In the genomic region with DNA sequence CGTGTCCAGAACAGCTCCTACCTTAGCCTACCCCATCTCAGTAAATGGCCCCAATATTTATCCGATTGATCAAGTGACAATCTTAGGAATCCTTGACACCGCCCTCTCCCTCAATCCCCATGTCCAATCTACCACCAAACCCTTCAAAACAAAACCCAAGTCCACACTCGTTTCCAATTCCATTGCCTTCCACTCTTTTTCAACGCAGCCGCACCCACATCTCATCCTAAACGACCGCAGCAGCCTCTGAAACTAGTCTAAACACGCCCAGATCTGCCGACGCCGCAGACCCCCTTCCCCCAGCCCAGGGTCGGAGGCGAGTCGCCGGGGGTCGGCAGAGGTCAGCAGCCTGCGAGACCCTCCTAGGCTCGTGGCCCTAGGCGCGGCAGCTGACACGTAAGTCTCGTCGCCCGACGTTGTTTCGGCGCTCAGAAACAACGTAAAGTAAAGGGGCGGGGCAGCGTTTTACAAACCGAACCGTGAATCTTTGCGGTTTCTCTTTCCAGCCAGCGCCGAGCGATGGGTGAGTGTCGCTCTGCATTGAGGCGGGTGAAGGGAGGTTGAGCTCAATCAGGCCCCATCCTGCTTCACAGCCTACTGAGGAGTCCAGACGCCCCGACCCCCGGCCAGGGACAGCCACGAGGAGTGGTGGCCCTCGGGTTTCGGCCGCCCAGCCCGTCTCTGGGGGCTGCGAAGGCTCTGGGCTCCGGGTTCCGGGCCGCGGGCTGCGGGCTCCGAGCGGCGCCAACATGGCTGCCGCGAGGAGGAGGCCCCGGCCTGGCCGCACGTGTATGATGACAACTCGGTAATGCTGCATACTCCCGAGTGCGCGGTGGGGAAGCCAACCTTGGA, we compare ENCODE assay signal across 8 cellular contexts. TPM values are rescaled to one million over a fixed set of nuclear protein-coding genes. Genes with fewer than 3 reads are reported as not detected.
DNase-seq lines count a peak whose midpoint lies in the region; ATAC-seq and TF ChIP-seq lines count a peak whose summit lies in the region.

A gene (plus strand): TSS at position 463 of the 852 bp plus-strand sequence. CDS start 57 bp downstream, at position 520.

- H3K4me3 ChIP-seq in GM23338, result peak within 1 kb of the TSS; percentile 99

- peaks cover 43% of the 10 kb centered on the region for H3K79me2 ChIP-seq in GM23338 (replicated peaks; ENCODE audit: insufficient read depth)

- peak within 1 kb of the TSS; percentile 100 for H3K4me2 ChIP-seq in GM23338

- intact Hi-C loops in natural killer cell (cut with micrococcal nuclease), result loop anchor here (2.0 to 5.0 kb wide), 4 partner anchors 37 to 912 kb away; a partner anchor contains a TSS

- H3K9me3 Mint-ChIP-seq in GM23338 (no peaks in the 10 kb centered on the region; the same call in 2 of the 3 replicates), natural killer cell (no peaks in the 10 kb centered on the region)
- no peaks in the 10 kb centered on the region for H3K9me3 Mint-ChIP-seq in activated T-helper 17 cell treated with anti-CD3 and anti-CD28 coated beads, Interleukin-2, amount 50 U/mL, for 72 hours

- peaks cover 15% of the 10 kb centered on the region for H3K4me1 ChIP-seq in GM23338 (ENCODE audit: insufficient read depth)

- ATAC-seq in GM23338 (peak; percentile 85), natural killer cell (peak; percentile 83 to 89 (median 86))
- peak; percentile 87 for ATAC-seq in activated T-helper 17 cell treated with anti-CD3 and anti-CD28 coated beads, Interleukin-2, amount 50 U/mL, for 72 hours (replicated peaks)

- DNase-seq in EH (ENCODE audit: low read depth) (peak; percentile 94), GM23338 (ENCODE audit: low spot score) (peak; percentile 99), LHCN-M2 (ENCODE audit: low read depth) (peak; percentile 93), RPMI7951 (ENCODE audit: low read depth) (peak; percentile 93), fibroblast of peridontal ligament (ENCODE audit: extremely low read depth) (peak; percentile 94), natural killer cell (peak; percentile 84)
- peak; percentile 81 to 93 (median 84) for DNase-seq in stimulated activated naive CD4-positive, alpha-beta T cell (lab: John Stamatoyannopoulos, UW)

- H3K27ac Mint-ChIP-seq in GM23338 (peak within 1 kb of the TSS; percentile 98), natural killer cell (peak within 1 kb of the TSS; percentile 92 to 97)
- peak within 1 kb of the TSS; percentile 98 for H3K27ac Mint-ChIP-seq in activated T-helper 17 cell treated with anti-CD3 and anti-CD28 coated beads, Interleukin-2, amount 50 U/mL, for 72 hours

- H3K36me3 Mint-ChIP-seq in GM23338 (ENCODE audit: low read depth) (peaks cover 47% of the 10 kb centered on the region), natural killer cell (no peaks in the 10 kb centered on the region)
- H3K36me3 Mint-ChIP-seq in activated T-helper 17 cell treated with anti-CD3 and anti-CD28 coated beads, Interleukin-2, amount 50 U/mL, for 72 hours (ENCODE audit: low read depth), result peaks cover 62% of the 10 kb centered on the region

- peaks cover 37% of the 10 kb centered on the region for H3K36me3 ChIP-seq in GM23338 (ENCODE audit: insufficient read depth)

- TF ChIP-seq CTCF in GM23338 (conservative IDR thresholded peaks at IDR 0.05; ENCODE audit: low read depth in 2 of 2) (no peak), natural killer cell (IDR thresholded peaks at IDR 0.05) (no peak)

- H4K20me1 ChIP-seq in GM23338 (replicated peaks; ENCODE audit: insufficient read depth), result peaks cover 35% of the 10 kb centered on the region

- H3K4me3 Mint-ChIP-seq in GM23338 (peak within 1 kb of the TSS; percentile 87), natural killer cell (peak within 1 kb of the TSS; percentile 99)
- peak within 1 kb of the TSS; percentile 98 for H3K4me3 Mint-ChIP-seq in activated T-helper 17 cell treated with anti-CD3 and anti-CD28 coated beads, Interleukin-2, amount 50 U/mL, for 72 hours

- peak within 1 kb of the TSS; percentile 90 for H3K27ac ChIP-seq in GM23338 (ENCODE audit: low read depth)

- peaks cover 20% of the 10 kb centered on the region for H3K4me1 Mint-ChIP-seq in GM23338
- H3K4me1 Mint-ChIP-seq in activated T-helper 17 cell treated with anti-CD3 and anti-CD28 coated beads, Interleukin-2, amount 50 U/mL, for 72 hours, result peaks cover 33% of the 10 kb centered on the region
- H3K4me1 Mint-ChIP-seq in natural killer cell, result peaks cover 30 to 36% of the 10 kb centered on the region in 2 donors

- H3K27me3 ChIP-seq in GM23338 (ENCODE audit: insufficient read depth), result no peaks in the 10 kb centered on the region

- H3K27me3 Mint-ChIP-seq in GM23338 (ENCODE audit: insufficient read depth, low read depth, poor library complexity), result peaks cover 25% of the 10 kb centered on the region
- no peaks in the 10 kb centered on the region for H3K27me3 Mint-ChIP-seq in activated T-helper 17 cell treated with anti-CD3 and anti-CD28 coated beads, Interleukin-2, amount 50 U/mL, for 72 hours
- no peaks in the 10 kb centered on the region for H3K27me3 Mint-ChIP-seq in natural killer cell (ENCODE audit: low read depth in 2 of 2)

- no peaks in the 10 kb centered on the region for H3K9me2 ChIP-seq in GM23338 (ENCODE audit: insufficient read depth)

- peaks cover 52% of the 10 kb centered on the region for H3F3A ChIP-seq in GM23338 (replicated peaks; ENCODE audit: low read depth)

- peak within 1 kb of the TSS; percentile 9 for H2AFZ ChIP-seq in GM23338

TF ChIP-seq in GM23338, 12 proteins besides CTCF, POLR2A, EP300 and RAD21 (continues in another document):
- TF ChIP-seq ZNF331 (CRISPR knock-in tag; IDR thresholded peaks at IDR 0.05; ENCODE audit: low read depth) (no peak), STAT1 (IDR thresholded peaks at IDR 0.05; ENCODE audit: unreplicated experiment) (no peak), ZNF114 (CRISPR knock-in tag; IDR thresholded peaks at IDR 0.05) (no peak), POLR2AphosphoS5 (IDR thresholded peaks at IDR 0.05; ENCODE audit: low read depth) (peak; percentile 99)
- TF ChIP-seq, protein P1, sequence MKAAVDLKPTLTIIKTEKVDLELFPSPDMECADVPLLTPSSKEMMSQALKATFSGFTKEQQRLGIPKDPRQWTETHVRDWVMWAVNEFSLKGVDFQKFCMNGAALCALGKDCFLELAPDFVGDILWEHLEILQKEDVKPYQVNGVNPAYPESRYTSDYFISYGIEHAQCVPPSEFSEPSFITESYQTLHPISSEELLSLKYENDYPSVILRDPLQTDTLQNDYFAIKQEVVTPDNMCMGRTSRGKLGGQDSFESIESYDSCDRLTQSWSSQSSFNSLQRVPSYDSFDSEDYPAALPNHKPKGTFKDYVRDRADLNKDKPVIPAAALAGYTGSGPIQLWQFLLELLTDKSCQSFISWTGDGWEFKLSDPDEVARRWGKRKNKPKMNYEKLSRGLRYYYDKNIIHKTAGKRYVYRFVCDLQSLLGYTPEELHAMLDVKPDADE (IDR thresholded peaks at IDR 0.05), result peak; percentile 68
- TF ChIP-seq, protein P2, sequence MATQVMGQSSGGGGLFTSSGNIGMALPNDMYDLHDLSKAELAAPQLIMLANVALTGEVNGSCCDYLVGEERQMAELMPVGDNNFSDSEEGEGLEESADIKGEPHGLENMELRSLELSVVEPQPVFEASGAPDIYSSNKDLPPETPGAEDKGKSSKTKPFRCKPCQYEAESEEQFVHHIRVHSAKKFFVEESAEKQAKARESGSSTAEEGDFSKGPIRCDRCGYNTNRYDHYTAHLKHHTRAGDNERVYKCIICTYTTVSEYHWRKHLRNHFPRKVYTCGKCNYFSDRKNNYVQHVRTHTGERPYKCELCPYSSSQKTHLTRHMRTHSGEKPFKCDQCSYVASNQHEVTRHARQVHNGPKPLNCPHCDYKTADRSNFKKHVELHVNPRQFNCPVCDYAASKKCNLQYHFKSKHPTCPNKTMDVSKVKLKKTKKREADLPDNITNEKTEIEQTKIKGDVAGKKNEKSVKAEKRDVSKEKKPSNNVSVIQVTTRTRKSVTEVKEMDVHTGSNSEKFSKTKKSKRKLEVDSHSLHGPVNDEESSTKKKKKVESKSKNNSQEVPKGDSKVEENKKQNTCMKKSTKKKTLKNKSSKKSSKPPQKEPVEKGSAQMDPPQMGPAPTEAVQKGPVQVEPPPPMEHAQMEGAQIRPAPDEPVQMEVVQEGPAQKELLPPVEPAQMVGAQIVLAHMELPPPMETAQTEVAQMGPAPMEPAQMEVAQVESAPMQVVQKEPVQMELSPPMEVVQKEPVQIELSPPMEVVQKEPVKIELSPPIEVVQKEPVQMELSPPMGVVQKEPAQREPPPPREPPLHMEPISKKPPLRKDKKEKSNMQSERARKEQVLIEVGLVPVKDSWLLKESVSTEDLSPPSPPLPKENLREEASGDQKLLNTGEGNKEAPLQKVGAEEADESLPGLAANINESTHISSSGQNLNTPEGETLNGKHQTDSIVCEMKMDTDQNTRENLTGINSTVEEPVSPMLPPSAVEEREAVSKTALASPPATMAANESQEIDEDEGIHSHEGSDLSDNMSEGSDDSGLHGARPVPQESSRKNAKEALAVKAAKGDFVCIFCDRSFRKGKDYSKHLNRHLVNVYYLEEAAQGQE (IDR thresholded peaks at IDR 0.05; ENCODE audit: unreplicated experiment), result peak; percentile 19

RNA-seq across cellular contexts. Expression of the gene that starts here (rescaled TPM):
- total RNA-seq in GM23338 (2014; rRNA removed; shearing (Covaris generic)), result 1,756 and 2,098 TPM in 2 replicates
- polyA plus RNA-seq in GM23338 (2016; fragmentation: Nextera tagmentation; extraction: Ambion mirVana), result 2,427 and 2,738 TPM in 2 replicates
- total RNA-seq in LHCN-M2 (2014; rRNA removed) (2,019 and 2,069 TPM in 2 replicates), natural killer cell (1,000 to 10,000 TPM in 2 of 3 donors, 100 to 1,000 TPM in 1; 848 to 1,092 (median 1,009) TPM)
- polyA plus RNA-seq in LHCN-M2 (2012), result 1,942 TPM
- total RNA-seq in RPMI7951 (2014; rRNA removed; shearing (Covaris generic)), result 2,373 and 2,557 TPM in 2 replicates
- 1,000 to 10,000 TPM; 2,475 to 3,183 TPM for total RNA-seq in activated T-helper 17 cell treated with anti-CD3 and anti-CD28 coated beads, Interleukin-2, amount 50 U/mL, for 72 hours

Comparison
In these comparisons a context has a peak if more than half of its experiments do, and no peak if none do; other contexts are left out.
1. Peak in every context shown above with its lines: DNase-seq, ATAC-seq, H3K4me3 ChIP-seq and H3K27ac ChIP-seq.